Comparison of ENCODE assay signal across 8 cellular contexts in genomic region chr10:95908450-95908849, GRCh38. TPM values are rescaled to one million over a fixed set of nuclear protein-coding genes. Genes with fewer than 3 reads are reported as not detected.
DNase-seq lines count a peak whose midpoint lies in the region; ATAC-seq and TF ChIP-seq lines count a peak whose summit lies in the region.

No MANE protein-coding gene starts in this region.

- POLR2A ChIA-PET in PC-9 (lab: Charles Lee; ENCODE audit: unreplicated experiment): no interaction called here

- H3K4me1 Mint-ChIP-seq in T-helper 2 cell treated with Interferon-gamma antibody and Interleukin-4, amounts not matched to agents 5 μg/mL and 100 μg/mL, for 36 hours (ENCODE audit: low read depth): peaks cover 20% of the 10 kb centered on the region

- H3K4me1 ChIP-seq in PC-9 (replicated peaks; ENCODE audit: insufficient read depth): no peaks in the 10 kb centered on the region
- H3K4me1 ChIP-seq in rectal smooth muscle tissue (ENCODE audit: control insufficient read depth, insufficient read depth, low read length): no peaks in the 10 kb centered on the region

- no peaks in the 10 kb centered on the region for H4K20me1 ChIP-seq in PC-9 (ENCODE audit: insufficient read depth)

- no peak for DNase-seq in T-helper 2 cell treated with Interferon-gamma antibody and Interleukin-4, amounts not matched to agents 5 μg/mL and 100 μg/mL, for 36 hours (ENCODE audit: low spot score)
- no peak for DNase-seq in T-helper 2 cell
- DNase-seq in PC-9: no peak
- no peak for DNase-seq in epithelial cell of proximal tubule (ENCODE audit: low read depth)

- no peaks in the 10 kb centered on the region for H3K9me2 ChIP-seq in PC-9 (ENCODE audit: insufficient read depth)

- H3K4me3 ChIP-seq in PC-9 (peak overlapping the region; percentile 88; the same call in 1 of the 2 replicates), epithelial cell of proximal tubule (ENCODE audit: low read depth, low read length) (peak overlapping the region; percentile 88), rectal smooth muscle tissue (ENCODE audit: low read length) (peak overlapping the region; percentile 93)

- H3K36me3 Mint-ChIP-seq in T-helper 2 cell treated with Interferon-gamma antibody and Interleukin-4, amounts not matched to agents 5 μg/mL and 100 μg/mL, for 36 hours (ENCODE audit: low read depth): peaks cover 9% of the 10 kb centered on the region

- ATAC-seq in GM18873 (IDR thresholded peaks at IDR 0.05; ENCODE audit: low FRiP score, unreplicated experiment) (no peak), HG03139 (IDR thresholded peaks at IDR 0.05; ENCODE audit: unreplicated experiment) (no peak), GM18519 (IDR thresholded peaks at IDR 0.05; ENCODE audit: low FRiP score, unreplicated experiment) (no peak)

- H3K4me2 ChIP-seq in PC-9: peak overlapping the region; percentile 87

- peak overlapping the region; percentile 92 for H3K4me3 Mint-ChIP-seq in T-helper 2 cell treated with Interferon-gamma antibody and Interleukin-4, amounts not matched to agents 5 μg/mL and 100 μg/mL, for 36 hours

- H3K9me3 ChIP-seq in PC-9 (ENCODE audit: insufficient read depth, low read depth): no peaks in the 10 kb centered on the region

- H3K27ac ChIP-seq in PC-9 (no peak overlapping the region), rectal smooth muscle tissue (ENCODE audit: low read depth, low read length) (no peak overlapping the region)

- no peak overlapping the region for H3K9ac ChIP-seq in rectal smooth muscle tissue (ENCODE audit: low read length)

- peaks cover 23% of the 10 kb centered on the region for H3K27me3 Mint-ChIP-seq in T-helper 2 cell treated with Interferon-gamma antibody and Interleukin-4, amounts not matched to agents 5 μg/mL and 100 μg/mL, for 36 hours (ENCODE audit: low read depth)

- TF ChIP-seq CTCF in PC-9 (conservative IDR thresholded peaks at IDR 0.05) (no peak), epithelial cell of proximal tubule (conservative IDR thresholded peaks at IDR 0.05; ENCODE audit: low read depth, low read length) (no peak)

- no peaks in the 10 kb centered on the region for H3K79me2 ChIP-seq in PC-9 (ENCODE audit: low read depth)

- CTCF ChIA-PET in PC-9 (lab: Charles Lee): interaction anchor here (0.7 to 1.0 kb wide), 2 partner anchors 176 to 215 kb away, joined by 3 read pairs; partner anchors contain the start of gene TCTN3

- no peaks in the 10 kb centered on the region for H3K27me3 ChIP-seq in PC-9 (ENCODE audit: insufficient read depth, low read depth)
- no peaks in the 10 kb centered on the region for H3K27me3 ChIP-seq in rectal smooth muscle tissue (ENCODE audit: control insufficient read depth, insufficient read depth, low read length)

- BruUV-seq in PC-9 (replicated peaks; lab: Mats Ljungman, UMichigan): no TSS peak

- H3K36me3 ChIP-seq in PC-9 (ENCODE audit: low read depth): no peaks in the 10 kb centered on the region
- H3K36me3 ChIP-seq in rectal smooth muscle tissue (ENCODE audit: control insufficient read depth, insufficient read depth, low read length): no peaks in the 10 kb centered on the region

- H2AFZ ChIP-seq in PC-9: no peak overlapping the region; the same call in 1 of the 2 replicates

- no peak overlapping the region for H3K27ac Mint-ChIP-seq in T-helper 2 cell treated with Interferon-gamma antibody and Interleukin-4, amounts not matched to agents 5 μg/mL and 100 μg/mL, for 36 hours

- no peaks in the 10 kb centered on the region for H3F3A ChIP-seq in PC-9 (ENCODE audit: insufficient read depth, low read depth)

- H3K9me3 Mint-ChIP-seq in T-helper 2 cell treated with Interferon-gamma antibody and Interleukin-4, amounts not matched to agents 5 μg/mL and 100 μg/mL, for 36 hours: no peaks in the 10 kb centered on the region

- intact Hi-C loops in PC-9 (cut with micrococcal nuclease; ENCODE audit: unreplicated experiment): loop anchor here (5.0 to 10.0 kb wide), 2 partner anchors 216 kb away; partner anchors contain the start of gene TCTN3

RNA-seq across cellular contexts. Expression of gene CC2D2B, which starts 0.7 kb away (rescaled TPM):
- not detected in 2 replicates for total RNA-seq in PC-9 (2021)
- total RNA-seq in epithelial cell of proximal tubule: 0.52 TPM in 1 of 2 replicates, not detected in the other
